Comparison of ENCODE assay signal across 28 cellular contexts in genomic region chr14:103668117-103668516, GRCh38.
"Had no signal": no experiment of that assay in that cellular context is flagged by ENCODE, and none has a peak within 500 bp of the region (broad histone marks: within the 10 kb centered on the region; RNA-seq: fewer than 3 reads in every experiment).

No MANE protein-coding gene starts in this region.

- H3K9me3 ChIP-seq: lower lobe of right lung, mucosa of descending colon, neutrophil, right atrium auricular region, stomach, suprapubic skin, thoracic aorta, tibial artery, upper lobe of right lung had no signal

- H2AFZ ChIP-seq: parathyroid adenoma had no signal

- H3K27me3 ChIP-seq: neutrophil, right atrium auricular region, stomach, suprapubic skin, tibial artery, upper lobe of right lung had no signal

- H3K9ac ChIP-seq: parathyroid adenoma had no signal

- ATAC-seq: left colon; lower lobe of right lung; mucosa of descending colon; naive thymus-derived CD4-positive, alpha-beta T cell; natural killer cell treated with Interleukin-12 subunit alpha and Interleukin-12 subunit beta and Interleukin-15 and Interleukin-18, amount 100 ng/mL, for 72 hours; sciatic nerve; stimulated activated naive B cell treated with anti-CD40 and anti-IgM and Interleukin-4, amounts not matched to agents 10 μg/mL and 1 μg/mL and 100 μg/mL, for 72 hours; stimulated activated naive CD8-positive, alpha-beta T cell treated with anti-CD3 and anti-CD28 coated beads, Interleukin-15, Interleukin-2, amounts not matched to agents 100 U/mL and 50 U/mL, for 24 hours; upper lobe of right lung had no signal

- H3K4me3 ChIP-seq: lower lobe of right lung, mucosa of descending colon, right atrium auricular region, skin epidermis, stomach, suprapubic skin, thoracic aorta, tibial artery, upper lobe of right lung had no signal

- H3K27ac ChIP-seq: lower lobe of right lung, neutrophil, parathyroid adenoma, right atrium auricular region, skin epidermis, stomach, suprapubic skin, thoracic aorta, tibial artery, upper lobe of right lung had no signal

- DNase-seq: head of caudate nucleus; hippocampal formation; kidney glomerular epithelial cell; left colon; lower lobe of right lung; mammary epithelial cell; midbrain; mucosa of descending colon; naive thymus-derived CD4-positive, alpha-beta T cell; occipital lobe; stimulated activated CD4-positive, alpha-beta T cell treated with anti-CD3 and anti-CD28 coated beads, Interleukin-12 subunit alpha, Interleukin-12 subunit beta, amount 100 ng/mL, for 4 hours; stimulated activated CD4-positive, alpha-beta T cell treated with anti-CD3 and anti-CD28 coated beads, Interleukin-15, amount 100 ng/mL, for 24 hours; stimulated activated CD4-positive, alpha-beta T cell treated with anti-CD3 and anti-CD28 coated beads, Interleukin-2, amount 100 ng/mL, for 24 hours; stimulated activated CD4-positive, alpha-beta T cell treated with anti-CD3 and anti-CD28 coated beads, Interleukin-4, amount 100 ng/mL, for 1 hour; stimulated activated naive B cell treated with anti-CD40 and anti-IgM and Interleukin-4, amounts not matched to agents 10 μg/mL and 1 μg/mL and 100 μg/mL, for 72 hours; stimulated activated naive CD8-positive, alpha-beta T cell treated with anti-CD3 and anti-CD28 coated beads, Interleukin-15, Interleukin-2, amounts not matched to agents 100 U/mL and 50 U/mL, for 24 hours; stomach; tibial artery; trophoblast cell; upper lobe of right lung had no signal

- H3K4me1 ChIP-seq: parathyroid adenoma, right atrium auricular region, suprapubic skin had no signal
